In the genomic region with DNA sequence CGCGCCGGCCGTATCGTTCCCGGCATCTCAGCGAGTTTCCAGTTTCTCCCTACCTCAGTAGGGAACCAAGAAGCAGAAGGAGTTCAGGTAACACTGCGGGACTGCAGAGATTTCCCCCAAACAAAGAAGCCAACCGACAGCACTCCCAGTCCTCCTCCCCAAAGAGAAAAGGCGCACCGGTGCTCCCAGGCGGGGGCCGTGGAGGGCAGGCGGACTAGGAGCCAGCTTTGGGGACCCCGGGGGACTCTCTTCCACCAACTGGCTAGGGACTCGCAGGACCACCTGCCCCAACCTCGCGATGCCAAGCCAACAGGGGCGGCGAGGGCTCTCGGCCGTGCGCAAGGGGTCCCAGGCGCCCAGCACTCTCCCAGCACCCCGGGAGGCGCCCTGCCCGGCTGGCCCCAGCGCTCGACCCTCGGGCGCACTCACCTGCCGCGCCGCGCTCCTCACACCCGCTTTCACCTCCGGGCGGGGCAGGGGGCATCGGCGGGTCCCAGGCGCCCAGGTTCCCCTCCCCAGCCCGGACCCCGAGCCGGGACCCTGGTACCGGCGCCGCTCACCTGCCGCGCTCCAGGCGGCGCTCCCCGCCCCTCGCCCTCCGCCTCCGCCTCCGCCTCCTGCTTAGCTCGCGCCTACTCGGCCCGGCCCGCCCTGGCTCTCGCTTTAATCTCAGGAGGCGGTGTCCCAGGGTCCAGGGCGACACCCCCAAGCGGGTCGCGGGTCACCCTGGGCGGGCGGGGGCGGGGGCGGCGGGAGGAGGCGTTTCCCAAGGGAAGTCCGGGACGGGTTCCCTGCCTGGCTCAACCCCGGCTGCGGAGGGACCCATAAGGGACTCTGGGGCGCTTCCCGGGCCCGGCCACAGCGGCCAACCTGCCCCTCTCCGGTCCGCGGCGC, we compare ENCODE assay signal across 12 cellular contexts. TPM values are rescaled to one million over a fixed set of nuclear protein-coding genes. Genes with fewer than 3 reads are reported as not detected.
A peak's percentile ranks its signal among the peaks of the same experiment; 100 is the strongest.
DNase-seq lines count a peak whose midpoint lies in the region; ATAC-seq and TF ChIP-seq lines count a peak whose summit lies in the region.
"Had no signal": no experiment of that assay in that cellular context is flagged by ENCODE, and none has a peak within 500 bp of the region (broad histone marks: within the 10 kb centered on the region; RNA-seq: fewer than 3 reads in every experiment).

Gene TMPRSS2, minus strand, starts transcription at position 638 of the 894 bp plus-strand sequence. CDS start 10,025 bp downstream, outside the sequence.

- H3K9me3 ChIP-seq in T-helper 17 cell (ENCODE audit: control insufficient read depth, low read length, poor library complexity, severe bottlenecking) = no peaks in the 10 kb centered on the region
- H3K9me3 ChIP-seq in ovary = no peaks in the 10 kb centered on the region
- no peaks in the 10 kb centered on the region for H3K9me3 ChIP-seq in CD8-positive, alpha-beta memory T cell (ENCODE audit: low read length)

- WGBS in ovary, 3 donors = 1 to 3% (median 1%) methylated on average over 63 to 85 of the region's 85 CpGs

- H3K27me3 ChIP-seq in GM23338 (ENCODE audit: insufficient read depth) (peaks cover 44% of the 10 kb centered on the region), ovary (no peaks in the 10 kb centered on the region)
- peaks cover 9% of the 10 kb centered on the region for H3K27me3 ChIP-seq in CD8-positive, alpha-beta memory T cell (ENCODE audit: insufficient read depth, low read length, poor library complexity, severe bottlenecking)

- peak within 1 kb of the TSS; percentile 83 for H3K4me3 Mint-ChIP-seq in GM23338
- peak within 1 kb of the TSS; percentile 71 for H3K4me3 Mint-ChIP-seq in T-helper 17 cell
- peak within 1 kb of the TSS in 1 of 2 donors; percentile 80 for H3K4me3 Mint-ChIP-seq in CD14-positive monocyte
- H3K4me3 Mint-ChIP-seq in CD8-positive, alpha-beta memory T cell = peak within 1 kb of the TSS in 2 of 7 donors; percentile 18 to 32
- H3K4me3 Mint-ChIP-seq: activated T-cell treated with anti-CD3 and anti-CD28 coated beads, Interleukin-2, amount 50 U/mL, for 72 hours had no signal

- CTCF ChIA-PET in CD8-positive, alpha-beta memory T cell (lab: Charles Lee) = no interaction called here

- intact Hi-C loops in ovary (cut with DNase I) = no loop called here
- intact Hi-C loops in CD14-positive monocyte (cut with micrococcal nuclease) = no loop called here

- H3K4me1 Mint-ChIP-seq in GM23338 (peaks cover 16% of the 10 kb centered on the region), T-helper 17 cell (peaks cover 14% of the 10 kb centered on the region), CD14-positive monocyte (no peaks in the 10 kb centered on the region)
- peaks cover 0 to 6% (median 4%) of the 10 kb centered on the region in 3 donors for H3K4me1 Mint-ChIP-seq in CD8-positive, alpha-beta memory T cell

- ATAC-seq in GM23338 (peak; percentile 64), T-helper 17 cell (peak; percentile 30), GM18505 (IDR thresholded peaks at IDR 0.05; ENCODE audit: unreplicated experiment) (no peak), GM19397 (IDR thresholded peaks at IDR 0.05; ENCODE audit: unreplicated experiment) (no peak)
- ATAC-seq: activated T-cell treated with anti-CD3 and anti-CD28 coated beads, Interleukin-2, amount 50 U/mL, for 72 hours had no signal

- peaks cover 37% of the 10 kb centered on the region for H3K27me3 Mint-ChIP-seq in GM23338 (ENCODE audit: insufficient read depth, low read depth, poor library complexity)
- H3K27me3 Mint-ChIP-seq in T-helper 17 cell = peaks cover 48% of the 10 kb centered on the region
- peaks cover 39 to 72% (median 53%) of the 10 kb centered on the region in 3 donors for H3K27me3 Mint-ChIP-seq in CD14-positive monocyte (ENCODE audit: low read depth in 3 of 3)
- peaks cover 18 to 44% of the 10 kb centered on the region in 2 donors for H3K27me3 Mint-ChIP-seq in CD8-positive, alpha-beta memory T cell

- peak within 1 kb of the TSS; percentile 83 for H3K4me3 ChIP-seq in GM23338
- peak within 1 kb of the TSS; percentile 33 for H3K4me3 ChIP-seq in ovary
- no peak within 1 kb of the TSS for H3K4me3 ChIP-seq in CD8-positive, alpha-beta memory T cell (ENCODE audit: low read length)

- no peaks in the 10 kb centered on the region for H3K36me3 ChIP-seq in GM23338 (ENCODE audit: insufficient read depth)
- H3K36me3 ChIP-seq in ovary = no peaks in the 10 kb centered on the region
- H3K36me3 ChIP-seq in CD8-positive, alpha-beta memory T cell (ENCODE audit: insufficient read depth, low read length) = no peaks in the 10 kb centered on the region

- H3K4me1 ChIP-seq in GM23338 (ENCODE audit: insufficient read depth) = peaks cover 16% of the 10 kb centered on the region
- peaks cover 5% of the 10 kb centered on the region for H3K4me1 ChIP-seq in ovary (ENCODE audit: insufficient read depth)
- H3K4me1 ChIP-seq in CD8-positive, alpha-beta memory T cell (ENCODE audit: insufficient read depth, low read length) = no peaks in the 10 kb centered on the region

- TF ChIP-seq POLR2A in ovary (IDR thresholded peaks at IDR 0.05) (no peak), GM18505 (IDR thresholded peaks at IDR 0.05; ENCODE audit: borderline replicate concordance, extremely low read depth, insufficient read depth, insufficient read length) (no peak)

- H4K20me1 ChIP-seq in GM23338 (replicated peaks; ENCODE audit: insufficient read depth) = peaks cover 3% of the 10 kb centered on the region; the same call in 1 of the 2 replicates

- H3K36me3 Mint-ChIP-seq in GM23338 (ENCODE audit: low read depth) = no peaks in the 10 kb centered on the region
- peaks cover 5% of the 10 kb centered on the region for H3K36me3 Mint-ChIP-seq in T-helper 17 cell (ENCODE audit: low read depth)
- H3K36me3 Mint-ChIP-seq in CD14-positive monocyte = no peaks in the 10 kb centered on the region
- H3K36me3 Mint-ChIP-seq in CD8-positive, alpha-beta memory T cell = no peaks in the 10 kb centered on the region

- H3K4me2 ChIP-seq in GM23338 = peak within 1 kb of the TSS; percentile 95

- POLR2A ChIA-PET in CD8-positive, alpha-beta memory T cell (lab: Charles Lee) = no interaction called here

- H2AFZ ChIP-seq in GM23338 = peak within 1 kb of the TSS; percentile 96

- H3F3A ChIP-seq in GM23338 (replicated peaks; ENCODE audit: low read depth) = 0 out of 2 replicates have a peak, but pooled peaks cover 4% of the 10 kb centered on the region

- DNase-seq in GM23338 (ENCODE audit: low spot score) (peak; percentile 80), T-helper 17 cell (no peak), iPS DF 19.7 (ENCODE audit: low read depth, low spot score) (peak; percentile 50), ovary (no peak), CD14-positive monocyte (ENCODE audit: low spot score) (no peak)
- DNase-seq in CD8-positive, alpha-beta memory T cell = no peak
- DNase-seq: activated T-cell treated with anti-CD3 and anti-CD28 coated beads, Interleukin-2, amount 50 U/mL, for 72 hours; NCI-H1436; T-helper 1 cell had no signal

- H3K9me3 Mint-ChIP-seq in GM23338 = no peaks in the 10 kb centered on the region
- H3K9me3 Mint-ChIP-seq in CD14-positive monocyte = peaks cover 0 to 6% (median 0%) of the 10 kb centered on the region in 7 donors
- H3K9me3 Mint-ChIP-seq in CD8-positive, alpha-beta memory T cell = no peaks in the 10 kb centered on the region
- H3K9me3 Mint-ChIP-seq: activated T-cell treated with anti-CD3 and anti-CD28 coated beads, Interleukin-2, amount 50 U/mL, for 72 hours had no signal

- TF ChIP-seq EP300 in ovary (IDR thresholded peaks at IDR 0.05) = no peak

- TF ChIP-seq CTCF in GM23338 (conservative IDR thresholded peaks at IDR 0.05; ENCODE audit: low read depth in 2 of 2) = no peak
- TF ChIP-seq CTCF in ovary (IDR thresholded peaks at IDR 0.05) = no peak
- no peak for TF ChIP-seq CTCF in CD14-positive monocyte (IDR thresholded peaks at IDR 0.05)

- H3K27ac ChIP-seq in GM23338 (ENCODE audit: low read depth) = no peak within 1 kb of the TSS
- H3K27ac ChIP-seq in ovary = no peak within 1 kb of the TSS
- no peak within 1 kb of the TSS for H3K27ac ChIP-seq in CD8-positive, alpha-beta memory T cell (ENCODE audit: low read depth, low read length)

- 0 out of 2 replicates have a peak, but pooled peaks cover 3% of the 10 kb centered on the region for H3K79me2 ChIP-seq in GM23338 (replicated peaks; ENCODE audit: insufficient read depth)

- no peaks in the 10 kb centered on the region for H3K9me2 ChIP-seq in GM23338 (ENCODE audit: insufficient read depth)

- no peak within 1 kb of the TSS for H3K27ac Mint-ChIP-seq in GM23338
- H3K27ac Mint-ChIP-seq in T-helper 17 cell = no peak within 1 kb of the TSS
- no peak within 1 kb of the TSS for H3K27ac Mint-ChIP-seq in CD14-positive monocyte
- H3K27ac Mint-ChIP-seq in CD8-positive, alpha-beta memory T cell = no peak within 1 kb of the TSS
- H3K27ac Mint-ChIP-seq: activated T-cell treated with anti-CD3 and anti-CD28 coated beads, Interleukin-2, amount 50 U/mL, for 72 hours had no signal

TF ChIP-seq in GM23338, 12 proteins besides CTCF, POLR2A, EP300 and RAD21 (continues in another document):
- no peak for TF ChIP-seq EZH2 (IDR thresholded peaks at IDR 0.05; ENCODE audit: low read depth, unreplicated experiment)
- no peak for TF ChIP-seq POLR2AphosphoS5 (IDR thresholded peaks at IDR 0.05; ENCODE audit: low read depth)
- no peak for TF ChIP-seq ZNF114 (CRISPR knock-in tag; IDR thresholded peaks at IDR 0.05)
- TF ChIP-seq JUNB (IDR thresholded peaks at IDR 0.05; ENCODE audit: unreplicated experiment) = no peak
- TF ChIP-seq ZNF331 (CRISPR knock-in tag; IDR thresholded peaks at IDR 0.05; ENCODE audit: low read depth) = no peak
- no peak for TF ChIP-seq STAT1 (IDR thresholded peaks at IDR 0.05; ENCODE audit: unreplicated experiment)
- TF ChIP-seq ETS1 (IDR thresholded peaks at IDR 0.05) = no peak

RNA-seq across cellular contexts. Expression of gene TMPRSS2, which starts in this region (rescaled TPM):
- 4.9 and 7.1 TPM in 2 replicates for total RNA-seq in GM23338 (2014; rRNA removed; shearing (Covaris generic))
- polyA plus RNA-seq in GM23338 (2016; fragmentation: Nextera tagmentation; extraction: Ambion mirVana) = 1.6 and 2.3 TPM in 2 replicates
- total RNA-seq in T-helper 17 cell = not detected
- total RNA-seq in ovary = 1 to 10 TPM in 3 of 7 donors, under 1 TPM in 2, not detected in 2; 0.60 to 3.0 (median 1.7) TPM
- polyA plus RNA-seq in ovary = under 1 TPM in 1 of 2 donors, not detected in 1; 0.01 TPM
- polyA plus RNA-seq in CD14-positive monocyte = not detected
- total RNA-seq in CD8-positive, alpha-beta memory T cell = not detected
- polyA plus RNA-seq in CD8-positive, alpha-beta memory T cell = not detected
- total RNA-seq: activated T-cell treated with anti-CD3 and anti-CD28 coated beads, Interleukin-2, amount 50 U/mL, for 72 hours; pulmonary artery endothelial cell had no signal

Comparison
In these comparisons a context has a peak if more than half of its experiments do, and no peak if none do; other contexts are left out.
1. Peak in ATAC-seq in T-helper 17 cell; RNA of the gene not detected or under 1 TPM.
2. DNase-seq: peak in GM23338 (single experiment) and iPS DF 19.7 (single experiment); none in T-helper 17 cell (0 of 3), ovary (0 of 5), CD14-positive monocyte (single experiment) and CD8-positive, alpha-beta memory T cell (0 of 5).